ENCODE assay signal across 8 cellular contexts in genomic region chr16:56450901-56451752, GRCh38. TPM values are rescaled to one million over a fixed set of nuclear protein-coding genes. Genes with fewer than 3 reads are reported as not detected.
DNase-seq lines count a peak whose midpoint lies in the region; ATAC-seq, FAIRE-seq and TF ChIP-seq lines count a peak whose summit lies in the region.

Gene NUDT21 (minus strand): TSS chr16:56451332. CDS start chr16:56451202, 130 bp downstream.
Gene OGFOD1 (plus strand): TSS chr16:56451554. CDS start chr16:56451613, 59 bp downstream.

- peak; percentile 96 for DNase-seq in BE2C
- peak; percentile 92 for DNase-seq in GM19240 (ENCODE audit: insufficient read length, low spot score)
- DNase-seq in NCI-H526 (lab: John Stamatoyannopoulos, UW) = peak; percentile 92 to 94
- DNase-seq in activated CD4-positive, alpha-beta T cell treated with anti-CD3 and anti-CD28 coated beads for 48 hours = peak; percentile 94
- DNase-seq in kidney glomerular epithelial cell (lab: John Stamatoyannopoulos, UW) = peak; percentile 99
- peak; percentile 68 to 79 for DNase-seq in stimulated activated CD4-positive, alpha-beta T cell treated with anti-CD3 and anti-CD28 coated beads, Interleukin-1b, Interleukin-23, amount 100 ng/mL, for 1 hour (ENCODE audit: low read depth in 2 of 2)

- H3K27me3 ChIP-seq in BE2C = no peaks in the 10 kb centered on the region

- ATAC-seq in HG03460 (IDR thresholded peaks at IDR 0.05; ENCODE audit: unreplicated experiment) = peak; percentile 97

- peak within 1 kb of the TSS; percentile 83 for H3K4me3 ChIP-seq in BE2C (ENCODE audit: low read depth, low read length)

- H3K36me3 ChIP-seq in BE2C = peaks cover 41% of the 10 kb centered on the region

- H3K9me3 ChIP-seq in BE2C = no peaks in the 10 kb centered on the region

- peak; percentile 87 for FAIRE-seq in colon (lab: Jason Lieb, UNC)

- TF ChIP-seq CTCF in BE2C (IDR thresholded peaks at IDR 0.05; ENCODE audit: low read depth, low read length) = no peak

- no peaks in the 10 kb centered on the region for H3K4me1 ChIP-seq in BE2C

RNA-seq across cellular contexts. Expression of gene NUDT21, which starts in this region (rescaled TPM):
- polyA plus RNA-seq in BE2C (2012; ENCODE audit: insufficient read depth, insufficient read length, low read depth) = 110 TPM

RNA-seq across cellular contexts. Expression of gene OGFOD1, which starts in this region (rescaled TPM):
- polyA plus RNA-seq in BE2C (2012; ENCODE audit: insufficient read depth, insufficient read length, low read depth) = 103 TPM

Comparison
In these comparisons a context has a peak if more than half of its experiments do, and no peak if none do; other contexts are left out.
1. Peak in every context shown above with its lines: DNase-seq, ATAC-seq and H3K4me3 ChIP-seq.